Comparison of ENCODE assay signal across 14 cellular contexts in the genomic region with DNA sequence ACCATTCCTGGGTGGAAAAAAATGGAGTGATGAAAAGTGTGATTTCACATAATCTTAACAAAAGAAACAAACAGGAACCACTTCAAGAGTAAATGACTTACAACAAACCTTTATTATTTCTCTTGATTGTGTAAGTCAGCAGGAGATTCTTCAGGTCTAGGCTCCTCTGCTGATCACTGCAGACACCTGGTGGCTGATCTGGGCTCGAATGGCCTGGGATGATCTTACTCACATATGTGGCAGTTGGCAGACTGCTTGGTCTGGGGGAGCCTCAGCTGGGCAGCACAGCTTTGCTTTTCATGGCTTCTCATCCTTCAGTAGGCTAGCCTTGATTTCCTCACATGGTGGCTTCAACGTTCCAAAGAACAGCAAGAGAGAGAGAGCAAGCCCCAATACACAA.
DNase-seq lines count a peak whose midpoint lies in the region; ATAC-seq and TF ChIP-seq lines count a peak whose summit lies in the region.
"Had no signal": no experiment of that assay in that cellular context is flagged by ENCODE, and none has a peak within 500 bp of the region (broad histone marks: within the 10 kb centered on the region; RNA-seq: fewer than 3 reads in every experiment).

No MANE protein-coding gene starts in this region.

- H2AFZ ChIP-seq in GM23338 = no peak overlapping the region
- H2AFZ ChIP-seq in IMR-90 (replicated peaks; ENCODE audit: low read length, poor library complexity) = no peak overlapping the region
- H2AFZ ChIP-seq in mammary epithelial cell (ENCODE audit: low read depth, low read length) = no peak overlapping the region
- no peak overlapping the region for H2AFZ ChIP-seq in mesenchymal stem cell (ENCODE audit: low read depth, low read length)

- H2BK20ac ChIP-seq in IMR-90 (ENCODE audit: low read depth, low read length) = no peak overlapping the region

- no peak overlapping the region for H4K5ac ChIP-seq in IMR-90 (ENCODE audit: low read depth, low read length)

- H3K4me2 ChIP-seq in GM23338 (no peak overlapping the region), IMR-90 (ENCODE audit: low read depth, low read length) (no peak overlapping the region), mammary epithelial cell (ENCODE audit: insufficient read depth, low read depth, low read length) (no peak overlapping the region), mesenchymal stem cell (ENCODE audit: low read length, poor library complexity, severe bottlenecking) (no peak overlapping the region)

- POLR2A ChIA-PET in IMR-90 (lab: Charles Lee; ENCODE audit: unreplicated experiment) = no interaction called here

- H3K4me1 ChIP-seq in GM23338 (ENCODE audit: insufficient read depth) = peaks cover 22% of the 10 kb centered on the region
- peaks cover 10% of the 10 kb centered on the region for H3K4me1 ChIP-seq in IMR-90 (ENCODE audit: control insufficient read depth, insufficient read depth, low read length)
- H3K4me1 ChIP-seq in mammary epithelial cell (ENCODE audit: insufficient read depth, low read length) = no peaks in the 10 kb centered on the region
- no peaks in the 10 kb centered on the region for H3K4me1 ChIP-seq in mesenchymal stem cell (ENCODE audit: control insufficient read depth, insufficient read depth, low read depth, low read length)
- H3K4me1 ChIP-seq: HAP-1 had no signal

- no CpG with 5 or more reads among the region's 2 CpGs for WGBS in IMR-90 (ENCODE audit: extremely low coverage in 2 of 2, insufficient read length in 1 of 2), 2 experiments
- 87% methylated on average over 2 of the region's 2 CpGs for WGBS in mammary epithelial cell (ENCODE audit: low coverage, missing lambda C conversion rate)
- WGBS in mesenchymal stem cell = 29% methylated on average over 2 of the region's 2 CpGs

- H3K9me3 ChIP-seq in IMR-90 (ENCODE audit: control insufficient read depth, insufficient read depth, low read length) (no peaks in the 10 kb centered on the region), mammary epithelial cell (replicated peaks; ENCODE audit: insufficient read depth, low read length) (no peaks in the 10 kb centered on the region), mesenchymal stem cell (ENCODE audit: control insufficient read depth, low read length) (no peaks in the 10 kb centered on the region)
- H3K9me3 ChIP-seq: HAP-1 had no signal

- H2BK120ac ChIP-seq in IMR-90 (ENCODE audit: low read depth, low read length) (no peak overlapping the region), mesenchymal stem cell (ENCODE audit: low read depth, low read length) (no peak overlapping the region)

- no peak overlapping the region for H2BK5ac ChIP-seq in IMR-90 (ENCODE audit: low read depth, low read length, poor library complexity, severe bottlenecking)
- H2BK5ac ChIP-seq in mesenchymal stem cell (ENCODE audit: low read depth, low read length, poor library complexity, severe bottlenecking) = no peak overlapping the region

- no peaks in the 10 kb centered on the region for H4K20me1 ChIP-seq in GM23338 (replicated peaks; ENCODE audit: insufficient read depth)
- no peaks in the 10 kb centered on the region for H4K20me1 ChIP-seq in IMR-90 (ENCODE audit: insufficient read depth, low read length)
- H4K20me1 ChIP-seq in mammary epithelial cell (ENCODE audit: insufficient read depth, low read length) = no peaks in the 10 kb centered on the region

- in situ Hi-C loops in IMR-90 (cut with MboI; ENCODE audit: low sequenced_read_pairs) (no loop called here), mammary epithelial cell (cut with MboI; ENCODE audit: low sequenced_read_pairs in 2 of 2) (no loop called here)

- H3K27me3 ChIP-seq in GM23338 (ENCODE audit: insufficient read depth) (no peaks in the 10 kb centered on the region), IMR-90 (ENCODE audit: control insufficient read depth, insufficient read depth, low read length) (no peaks in the 10 kb centered on the region), mammary epithelial cell (ENCODE audit: insufficient read depth, low read length) (no peaks in the 10 kb centered on the region), mesenchymal stem cell (ENCODE audit: control insufficient read depth in 1 of 2, insufficient read depth in 1 of 2, low read length in 2 of 2) (peaks cover 0 to 4% of the 10 kb centered on the region in 2 experiments)

- BruUV-seq in IMR-90 (replicated peaks; lab: Mats Ljungman, UMichigan) (no TSS peak), mammary epithelial cell (replicated peaks; lab: Mats Ljungman, UMichigan) (no TSS peak)

- H3K9me1 ChIP-seq in IMR-90 (ENCODE audit: insufficient read depth, low read length) = no peaks in the 10 kb centered on the region; the same call in 1 of the 2 replicates

- H3K23ac ChIP-seq in IMR-90 (ENCODE audit: low read depth, low read length) (no peak overlapping the region), mesenchymal stem cell (ENCODE audit: low read length in 2 of 2) (no peak overlapping the region)

- ATAC-seq in GM23338 (peak; percentile 65), IMR-90 (ENCODE audit: low read depth) (no peak)
- ATAC-seq: K562 had no signal

- no peak overlapping the region for H3K27ac ChIP-seq in GM23338 (ENCODE audit: low read depth)
- H3K27ac ChIP-seq in IMR-90 (ENCODE audit: insufficient read depth, low read length) = no peak overlapping the region
- no peak overlapping the region for H3K27ac ChIP-seq in mammary epithelial cell (ENCODE audit: insufficient read depth, low read depth, low read length)
- no peak overlapping the region for H3K27ac ChIP-seq in mesenchymal stem cell (ENCODE audit: low read length, poor library complexity, severe bottlenecking)

- no peak for TF ChIP-seq POLR2A in IMR-90 (IDR thresholded peaks at IDR 0.05; ENCODE audit: low read depth, low read length)

- CTCF ChIA-PET in IMR-90 (lab: Yijun Ruan, JAX) = no interaction called here
- CTCF ChIA-PET in mammary epithelial cell (lab: Charles Lee; ENCODE audit: low non-redundant PET) = interaction anchor here (0.7 kb wide), 1 partner anchor 18 kb away, joined by 14 read pairs; no protein-coding TSS in a partner anchor

- H3K9me3 Mint-ChIP-seq in GM23338 = no peaks in the 10 kb centered on the region

- no peak overlapping the region for H2AK5ac ChIP-seq in IMR-90 (ENCODE audit: low read depth, low read length)
- peak overlapping the region; percentile 56 for H2AK5ac ChIP-seq in mesenchymal stem cell (ENCODE audit: low read length, severe bottlenecking)

- H2AK9ac ChIP-seq in IMR-90 (replicated peaks; ENCODE audit: low read depth, low read length, poor library complexity) = no peak overlapping the region

- no peaks in the 10 kb centered on the region for H3K36me3 Mint-ChIP-seq in GM23338 (ENCODE audit: low read depth)

- TF ChIP-seq CTCF in GM23338 (conservative IDR thresholded peaks at IDR 0.05; ENCODE audit: low read depth in 2 of 2) (peak; percentile 18 to 50; a peak in 2 of 4 replicates), IMR-90 (conservative IDR thresholded peaks at IDR 0.05; ENCODE audit: low read depth, low read length) (no peak), mammary epithelial cell (conservative IDR thresholded peaks at IDR 0.05 in 1 of 2, IDR thresholded peaks at IDR 0.05 in 1 of 2; ENCODE audit: extremely low read depth in 1 of 2, insufficient read depth in 1 of 2, low read depth in 1 of 2, low read length in 2 of 2) (peak; percentile 1 to 52)

- no peak overlapping the region for H3K14ac ChIP-seq in IMR-90 (replicated peaks; ENCODE audit: low read depth, low read length)
- no peak overlapping the region for H3K14ac ChIP-seq in mesenchymal stem cell (ENCODE audit: low read length in 2 of 2)

- no peak overlapping the region for H3K4ac ChIP-seq in IMR-90 (ENCODE audit: low read depth, low read length)
- no peak overlapping the region for H3K4ac ChIP-seq in mesenchymal stem cell (ENCODE audit: low read depth in 1 of 2, low read length in 2 of 2)

- intact Hi-C loops in IMR-90 (cut with micrococcal nuclease) (loop anchor here (10.0 kb wide), 1 partner anchor 220 kb away; the partner anchor contains the start of gene PRICKLE1), mammary epithelial cell (cut with micrococcal nuclease) (loop anchor here (5.0 kb wide), 1 partner anchor 213 kb away; no protein-coding TSS in a partner anchor)

- H3K36me3 ChIP-seq in GM23338 (ENCODE audit: insufficient read depth) (no peaks in the 10 kb centered on the region), IMR-90 (ENCODE audit: control insufficient read depth, insufficient read depth, low read length) (no peaks in the 10 kb centered on the region), mammary epithelial cell (ENCODE audit: insufficient read depth, low read length) (no peaks in the 10 kb centered on the region), mesenchymal stem cell (ENCODE audit: control insufficient read depth in 1 of 2, insufficient read depth in 2 of 2, low read depth in 1 of 2, low read length in 2 of 2) (no peaks in the 10 kb centered on the region)
- H3K36me3 ChIP-seq: HAP-1 had no signal

- H3K79me2 ChIP-seq in GM23338 (replicated peaks; ENCODE audit: insufficient read depth) (no peaks in the 10 kb centered on the region), mammary epithelial cell (ENCODE audit: insufficient read depth, low read length) (no peaks in the 10 kb centered on the region)

- no peak overlapping the region for H4K91ac ChIP-seq in IMR-90 (ENCODE audit: insufficient read depth, low read depth, low read length)
- H4K91ac ChIP-seq in mesenchymal stem cell (ENCODE audit: low read length) = no peak overlapping the region

- dilution Hi-C loops in IMR-90 (cut with HindIII; ENCODE audit: low sequenced_read_pairs, unreplicated experiment) = no loop called here
- dilution Hi-C loops in mammary epithelial cell (cut with HindIII; ENCODE audit: low sequenced_read_pairs) = no loop called here

- H3K9ac ChIP-seq in IMR-90 (ENCODE audit: low read depth, low read length) (no peak overlapping the region), mammary epithelial cell (ENCODE audit: insufficient read depth, low read length) (no peak overlapping the region), mesenchymal stem cell (ENCODE audit: low read length) (no peak overlapping the region)

- 0 out of 3 replicates have a peak overlapping the region, but pooled peaks have one; percentile 22 for H2BK15ac ChIP-seq in IMR-90 (ENCODE audit: low read depth, low read length)
- no peak overlapping the region for H2BK15ac ChIP-seq in mesenchymal stem cell (ENCODE audit: low read depth, poor library complexity, severe bottlenecking)

- H3K4me3 ChIP-seq in GM23338 (no peak overlapping the region), IMR-90 (ENCODE audit: insufficient read depth, low read depth, low read length) (no peak overlapping the region), mammary epithelial cell (replicated peaks in 1 of 3; ENCODE audit: insufficient read depth in 1 of 3, low read depth in 2 of 3, low read length in 3 of 3) (no peak overlapping the region), mesenchymal stem cell (ENCODE audit: insufficient read depth in 1 of 2, low read depth in 1 of 2, low read length in 2 of 2) (no peak overlapping the region)
- H3K4me3 ChIP-seq: HAP-1, K562 had no signal

- peak; percentile 27 for DNase-seq in GM23338 (ENCODE audit: low spot score)
- no peak for DNase-seq in IMR-90
- peak; percentile 6 for DNase-seq in mammary epithelial cell
- DNase-seq in mesenchymal stem cell = no peak
- no peak for DNase-seq in GDM1 (lab: John Stamatoyannopoulos, UW)
- no peak for DNase-seq in COLO668 (lab: John Stamatoyannopoulos, UW; ENCODE audit: unreplicated experiment)
- no peak for DNase-seq in SHP77 treated with DMSO at 0.1 percent for 48 hours (lab: John Stamatoyannopoulos, UW)
- DNase-seq: AML-193, NCI-H1105 treated with DMSO at 0.1 percent for 48 hours, NCI-H1930, NCI-H2171, SW 1271 had no signal

- H3K18ac ChIP-seq in IMR-90 (ENCODE audit: low read depth, low read length) (no peak overlapping the region), mesenchymal stem cell (ENCODE audit: low read depth in 1 of 2, low read length in 2 of 2) (no peak overlapping the region)

- H4K8ac ChIP-seq in IMR-90 (ENCODE audit: low read depth in 2 of 2, low read length in 2 of 2) (no peak overlapping the region), mesenchymal stem cell (ENCODE audit: low read length) (no peak overlapping the region)

- no peaks in the 10 kb centered on the region for H3F3A ChIP-seq in GM23338 (replicated peaks; ENCODE audit: low read depth)

- 0 out of 2 replicates have a peak, but pooled peaks cover 9% of the 10 kb centered on the region for H3K9me2 ChIP-seq in GM23338 (ENCODE audit: insufficient read depth)

- peaks cover 37% of the 10 kb centered on the region for H3K4me1 Mint-ChIP-seq in GM23338

- no peak overlapping the region for H3K27ac Mint-ChIP-seq in GM23338

- H3K56ac ChIP-seq in IMR-90 (ENCODE audit: extremely low read depth, insufficient read depth, low read length) = no peak overlapping the region

- no peak overlapping the region for H2BK12ac ChIP-seq in mesenchymal stem cell (ENCODE audit: low read length in 2 of 2)

- no peaks in the 10 kb centered on the region for H3K79me1 ChIP-seq in IMR-90 (ENCODE audit: low read depth in 1 of 2, low read length in 2 of 2)
- H3K79me1 ChIP-seq in mesenchymal stem cell (replicated peaks; ENCODE audit: low read length, poor library complexity, severe bottlenecking) = peaks cover 1% of the 10 kb centered on the region

- peaks cover 4% of the 10 kb centered on the region for H3K27me3 Mint-ChIP-seq in GM23338 (ENCODE audit: insufficient read depth, low read depth, poor library complexity)

- H3K4me3 Mint-ChIP-seq in GM23338 = no peak overlapping the region

- no peak for TF ChIP-seq RAD21 in IMR-90 (IDR thresholded peaks at IDR 0.05; ENCODE audit: low read length)

Comparison
In these comparisons a context has a peak if more than half of its experiments do, and no peak if none do; other contexts are left out.
1. DNase-seq: peak in GM23338 (single experiment) and mammary epithelial cell (single experiment); none in IMR-90 (single experiment), mesenchymal stem cell (single experiment), GDM1 (single experiment), COLO668 (single experiment) and SHP77 treated with DMSO at 0.1 percent for 48 hours (single experiment).